ENCODE assay signal across 1 cellular context in genomic region chr7:26363465-26363864, GRCh38.
TF ChIP-seq lines count a peak whose summit lies in the region.

No MANE protein-coding gene starts in this region.

TF ChIP-seq in HepG2, 621 proteins besides CTCF, POLR2A, EP300 and RAD21 (continued from another document):
- TF ChIP-seq NCOA2 (CRISPR knock-in tag; IDR thresholded peaks at IDR 0.05): 0 out of 2 replicates have a peak, but pooled peaks have one; percentile 34
- peak; percentile 34; the same call in 1 of the 2 replicates for TF ChIP-seq PAXIP1 (CRISPR knock-in tag; conservative IDR thresholded peaks at IDR 0.05)
- no peak for TF ChIP-seq CEBPB (IDR thresholded peaks at IDR 0.05; ENCODE audit: borderline replicate concordance, low read depth, low read length)
- 0 out of 2 replicates have a peak, but pooled peaks have one; percentile 31 for TF ChIP-seq THAP11 (CRISPR knock-in tag; IDR thresholded peaks at IDR 0.05)
- no peak for TF ChIP-seq HOXA5 (CRISPR knock-in tag; IDR thresholded peaks at IDR 0.05)
- no peak for TF ChIP-seq PBX3 (CRISPR knock-in tag; IDR thresholded peaks at IDR 0.05; ENCODE audit: borderline replicate concordance)
- no peak for TF ChIP-seq SOX13 (IDR thresholded peaks at IDR 0.05)
- peak in 1 of 2 experiments; percentile 47; a peak in 1 of 4 replicates for TF ChIP-seq SOX13 (CRISPR knock-in tag; conservative IDR thresholded peaks at IDR 0.05 in 1 of 2, IDR thresholded peaks at IDR 0.05 in 1 of 2)
- TF ChIP-seq GATAD2A (CRISPR knock-in tag; IDR thresholded peaks at IDR 0.05): peak; percentile 67
- TF ChIP-seq ZMAT3 (CRISPR knock-in tag; conservative IDR thresholded peaks at IDR 0.05): no peak
- TF ChIP-seq ZNF605 (CRISPR knock-in tag; IDR thresholded peaks at IDR 0.05): no peak
